3 cellular contexts compared by ENCODE assay signal in the genomic region with DNA sequence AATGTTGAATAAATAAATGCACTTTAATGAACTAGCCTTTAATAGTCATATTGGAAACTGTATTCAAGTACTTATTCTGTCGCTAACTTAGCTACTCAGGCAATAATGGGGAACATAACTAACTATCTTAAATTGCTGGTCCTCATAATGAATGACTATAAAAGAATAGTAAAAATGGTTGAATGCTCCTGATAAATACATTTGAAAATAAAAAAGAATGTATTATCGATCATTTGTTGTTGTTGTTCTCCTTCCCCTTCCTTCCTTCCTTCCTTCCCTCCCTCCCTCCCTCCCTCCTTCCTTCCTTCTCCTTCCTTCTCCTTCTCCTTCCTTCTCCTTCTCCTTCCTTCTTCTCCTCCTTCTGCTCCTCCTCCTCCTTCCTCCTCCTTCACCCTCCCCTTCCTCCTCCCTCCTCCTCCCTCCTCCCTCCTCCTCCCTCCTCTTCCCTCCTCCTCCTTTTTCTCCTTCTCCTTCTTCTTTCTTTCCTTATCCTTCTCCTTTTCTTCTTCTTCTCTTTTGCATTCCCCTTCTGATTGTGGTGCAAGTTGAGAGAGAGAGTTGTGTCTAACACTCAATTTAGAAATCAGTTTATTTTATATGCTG.
TF ChIP-seq lines count a peak whose summit lies in the region.

No MANE protein-coding gene starts in this region.

TF ChIP-seq in HepG2, 621 proteins besides CTCF, POLR2A, EP300 and RAD21:
- TF ChIP-seq ZMAT3 (CRISPR knock-in tag; conservative IDR thresholded peaks at IDR 0.05) (no peak), HNRNPK (IDR thresholded peaks at IDR 0.05; ENCODE audit: low read depth, low read length, poor library complexity, severe bottlenecking) (peak; percentile 90), PCBP1 (IDR thresholded peaks at IDR 0.05; ENCODE audit: borderline replicate concordance, low read depth, low read length) (0 out of 2 replicates have a peak, but pooled peaks have one; percentile 52)

TF ChIP-seq in IMR-90, 13 proteins besides CTCF, POLR2A, EP300 and RAD21:
- TF ChIP-seq CEBPB (IDR thresholded peaks at IDR 0.05; ENCODE audit: low read depth, low read length) (no peak), NFE2L2 (IDR thresholded peaks at IDR 0.05; ENCODE audit: low read depth, low read length) (no peak), MAZ (IDR thresholded peaks at IDR 0.05; ENCODE audit: borderline replicate concordance, low read depth, low read length) (no peak), RFX5 (IDR thresholded peaks at IDR 0.05; ENCODE audit: low read depth, low read length) (no peak), BHLHE40 (IDR thresholded peaks at IDR 0.05; ENCODE audit: low read depth, low read length) (no peak), MXI1 (IDR thresholded peaks at IDR 0.05; ENCODE audit: borderline replicate concordance, low read depth, low read length) (no peak), MAFK (IDR thresholded peaks at IDR 0.05; ENCODE audit: low read depth, low read length) (no peak), FOS (IDR thresholded peaks at IDR 0.05; ENCODE audit: low read depth, low read length) (no peak), SMC3 (IDR thresholded peaks at IDR 0.05; ENCODE audit: low read depth, low read length) (no peak)
- TF ChIP-seq, protein P1, sequence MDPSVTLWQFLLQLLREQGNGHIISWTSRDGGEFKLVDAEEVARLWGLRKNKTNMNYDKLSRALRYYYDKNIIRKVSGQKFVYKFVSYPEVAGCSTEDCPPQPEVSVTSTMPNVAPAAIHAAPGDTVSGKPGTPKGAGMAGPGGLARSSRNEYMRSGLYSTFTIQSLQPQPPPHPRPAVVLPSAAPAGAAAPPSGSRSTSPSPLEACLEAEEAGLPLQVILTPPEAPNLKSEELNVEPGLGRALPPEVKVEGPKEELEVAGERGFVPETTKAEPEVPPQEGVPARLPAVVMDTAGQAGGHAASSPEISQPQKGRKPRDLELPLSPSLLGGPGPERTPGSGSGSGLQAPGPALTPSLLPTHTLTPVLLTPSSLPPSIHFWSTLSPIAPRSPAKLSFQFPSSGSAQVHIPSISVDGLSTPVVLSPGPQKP (IDR thresholded peaks at IDR 0.05; ENCODE audit: borderline replicate concordance, low read depth, low read length), result no peak

TF ChIP-seq in K562, 482 proteins besides CTCF, POLR2A, EP300 and RAD21:
- TF ChIP-seq PCBP1 (IDR thresholded peaks at IDR 0.05; ENCODE audit: low read depth, low read length, poor library complexity, severe bottlenecking), result peak; percentile 60
- peak; percentile 88 for TF ChIP-seq PCBP2 (IDR thresholded peaks at IDR 0.05; ENCODE audit: low read depth, low read length, poor library complexity, severe bottlenecking)
- no peak for TF ChIP-seq ARID2 (IDR thresholded peaks at IDR 0.05)
- peak; percentile 37 for TF ChIP-seq HNRNPK (IDR thresholded peaks at IDR 0.05; ENCODE audit: low read depth, low read length, poor library complexity, severe bottlenecking)
- TF ChIP-seq, protein P2, sequence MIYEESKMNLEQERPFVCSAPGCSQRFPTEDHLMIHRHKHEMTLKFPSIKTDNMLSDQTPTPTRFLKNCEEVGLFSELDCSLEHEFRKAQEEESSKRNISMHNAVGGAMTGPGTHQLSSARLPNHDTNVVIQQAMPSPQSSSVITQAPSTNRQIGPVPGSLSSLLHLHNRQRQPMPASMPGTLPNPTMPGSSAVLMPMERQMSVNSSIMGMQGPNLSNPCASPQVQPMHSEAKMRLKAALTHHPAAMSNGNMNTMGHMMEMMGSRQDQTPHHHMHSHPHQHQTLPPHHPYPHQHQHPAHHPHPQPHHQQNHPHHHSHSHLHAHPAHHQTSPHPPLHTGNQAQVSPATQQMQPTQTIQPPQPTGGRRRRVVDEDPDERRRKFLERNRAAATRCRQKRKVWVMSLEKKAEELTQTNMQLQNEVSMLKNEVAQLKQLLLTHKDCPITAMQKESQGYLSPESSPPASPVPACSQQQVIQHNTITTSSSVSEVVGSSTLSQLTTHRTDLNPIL (CRISPR knock-in tag; IDR thresholded peaks at IDR 0.05), result no peak
- TF ChIP-seq, protein P3, sequence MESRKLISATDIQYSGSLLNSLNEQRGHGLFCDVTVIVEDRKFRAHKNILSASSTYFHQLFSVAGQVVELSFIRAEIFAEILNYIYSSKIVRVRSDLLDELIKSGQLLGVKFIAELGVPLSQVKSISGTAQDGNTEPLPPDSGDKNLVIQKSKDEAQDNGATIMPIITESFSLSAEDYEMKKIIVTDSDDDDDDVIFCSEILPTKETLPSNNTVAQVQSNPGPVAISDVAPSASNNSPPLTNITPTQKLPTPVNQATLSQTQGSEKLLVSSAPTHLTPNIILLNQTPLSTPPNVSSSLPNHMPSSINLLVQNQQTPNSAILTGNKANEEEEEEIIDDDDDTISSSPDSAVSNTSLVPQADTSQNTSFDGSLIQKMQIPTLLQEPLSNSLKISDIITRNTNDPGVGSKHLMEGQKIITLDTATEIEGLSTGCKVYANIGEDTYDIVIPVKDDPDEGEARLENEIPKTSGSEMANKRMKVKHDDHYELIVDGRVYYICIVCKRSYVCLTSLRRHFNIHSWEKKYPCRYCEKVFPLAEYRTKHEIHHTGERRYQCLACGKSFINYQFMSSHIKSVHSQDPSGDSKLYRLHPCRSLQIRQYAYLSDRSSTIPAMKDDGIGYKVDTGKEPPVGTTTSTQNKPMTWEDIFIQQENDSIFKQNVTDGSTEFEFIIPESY (CRISPR knock-in tag; IDR thresholded peaks at IDR 0.05), result no peak
